16 cellular contexts compared by ENCODE assay signal in the genomic region with DNA sequence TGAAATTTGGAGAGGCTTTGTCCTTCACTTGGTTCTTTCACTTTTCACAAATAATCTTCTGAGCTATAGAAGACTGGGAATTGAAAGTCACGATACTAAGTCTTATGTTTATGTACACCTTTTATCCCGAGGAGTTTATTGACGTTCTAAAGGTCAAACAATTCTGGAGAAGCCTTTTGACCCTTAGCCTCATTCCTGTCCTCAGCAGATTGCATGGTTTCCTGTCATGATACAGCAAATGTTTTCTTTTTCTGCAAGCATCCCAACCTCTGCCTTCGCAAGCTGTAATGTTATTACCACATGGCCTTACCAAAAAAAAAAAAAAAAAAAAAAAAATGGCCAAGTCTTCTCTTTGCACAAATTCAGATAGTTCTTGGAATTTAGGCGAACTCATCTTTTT.
A peak's percentile ranks its signal among the peaks of the same experiment; 100 is the strongest.
DNase-seq lines count a peak whose midpoint lies in the region; ATAC-seq and TF ChIP-seq lines count a peak whose summit lies in the region.
"Had no signal": no experiment of that assay in that cellular context is flagged by ENCODE, and none has a peak within 500 bp of the region (broad histone marks: within the 10 kb centered on the region; RNA-seq: fewer than 3 reads in every experiment).

No MANE protein-coding gene starts in this region.

- no peak for TF ChIP-seq POLR2A in ovary (IDR thresholded peaks at IDR 0.05)

- H4K8ac ChIP-seq in mesenchymal stem cell (ENCODE audit: low read length) = no peak overlapping the region

- H2AFZ ChIP-seq in hepatocyte (no peak overlapping the region), mesenchymal stem cell (ENCODE audit: low read depth, low read length) (no peak overlapping the region)

- no peak overlapping the region for H2BK12ac ChIP-seq in mesenchymal stem cell (ENCODE audit: low read length in 2 of 2)

- no peak overlapping the region for H2BK120ac ChIP-seq in mesenchymal stem cell (ENCODE audit: low read depth, low read length)

- no peaks in the 10 kb centered on the region for H3K79me2 ChIP-seq in hepatocyte

- peak overlapping the region; percentile 32 for H3K4me2 ChIP-seq in hepatocyte
- H3K4me2 ChIP-seq in mesenchymal stem cell (ENCODE audit: low read length, poor library complexity, severe bottlenecking) = no peak overlapping the region

- no peak overlapping the region for H3K18ac ChIP-seq in mesenchymal stem cell (ENCODE audit: low read depth in 1 of 2, low read length in 2 of 2)

- intact Hi-C loops in ovary (cut with DNase I) = no loop called here

- H3K9me2 ChIP-seq in hepatocyte (replicated peaks; ENCODE audit: insufficient read depth) = no peaks in the 10 kb centered on the region

- peak; percentile 5 for DNase-seq in NOMO-1 treated with DMSO at 0.1 percent for 48 hours (lab: John Stamatoyannopoulos, UW; ENCODE audit: unreplicated experiment)
- no peak for DNase-seq in NOMO-1 treated with dmso at 0.1 percent for 144 hours (lab: John Stamatoyannopoulos, UW; ENCODE audit: unreplicated experiment)
- DNase-seq in hepatocyte (ENCODE audit: low spot score) = no peak
- peak; percentile 22 for DNase-seq in mesenchymal stem cell
- DNase-seq in NCI-H1105 (lab: John Stamatoyannopoulos, UW) = no peak
- no peak for DNase-seq in ovary
- DNase-seq: 8988T; Caco-2; CD4-positive, alpha-beta T cell; GF-D8; GOT3; H7; HFFc6 had no signal

- H4K20me1 ChIP-seq in hepatocyte (ENCODE audit: insufficient read depth, poor library complexity, severe bottlenecking) = no peaks in the 10 kb centered on the region

- H3K27ac ChIP-seq in hepatocyte (no peak overlapping the region), mesenchymal stem cell (ENCODE audit: low read length, poor library complexity, severe bottlenecking) (no peak overlapping the region), ovary (no peak overlapping the region)
- H3K27ac ChIP-seq: C4-2B had no signal

- H3K23ac ChIP-seq in mesenchymal stem cell (ENCODE audit: low read length in 2 of 2) = no peak overlapping the region

- no peaks in the 10 kb centered on the region for H3K36me3 ChIP-seq in hepatocyte (replicated peaks; ENCODE audit: insufficient read depth, low read depth)
- no peaks in the 10 kb centered on the region for H3K36me3 ChIP-seq in mesenchymal stem cell (ENCODE audit: control insufficient read depth in 1 of 2, insufficient read depth in 2 of 2, low read depth in 1 of 2, low read length in 2 of 2)
- no peaks in the 10 kb centered on the region for H3K36me3 ChIP-seq in ovary

- H2BK5ac ChIP-seq in mesenchymal stem cell (ENCODE audit: low read depth, low read length, poor library complexity, severe bottlenecking) = no peak overlapping the region

- H3K4ac ChIP-seq in mesenchymal stem cell (ENCODE audit: low read depth in 1 of 2, low read length in 2 of 2) = no peak overlapping the region

- H3K4me3 ChIP-seq in hepatocyte (no peak overlapping the region), mesenchymal stem cell (ENCODE audit: insufficient read depth in 1 of 2, low read depth in 1 of 2, low read length in 2 of 2) (no peak overlapping the region), ovary (no peak overlapping the region)

- no peak for TF ChIP-seq EP300 in ovary (IDR thresholded peaks at IDR 0.05)

- H3K79me1 ChIP-seq in mesenchymal stem cell (replicated peaks; ENCODE audit: low read length, poor library complexity, severe bottlenecking) = no peaks in the 10 kb centered on the region

- ATAC-seq in HG03196 (IDR thresholded peaks at IDR 0.05; ENCODE audit: unreplicated experiment) = no peak
- ATAC-seq: HCT116 had no signal

- no peaks in the 10 kb centered on the region for H3K27me3 ChIP-seq in hepatocyte
- H3K27me3 ChIP-seq in mesenchymal stem cell (ENCODE audit: control insufficient read depth in 1 of 2, insufficient read depth in 1 of 2, low read length in 2 of 2) = no peaks in the 10 kb centered on the region
- H3K27me3 ChIP-seq in ovary = no peaks in the 10 kb centered on the region

- no peak overlapping the region for H4K91ac ChIP-seq in mesenchymal stem cell (ENCODE audit: low read length)

- H2AK5ac ChIP-seq in mesenchymal stem cell (ENCODE audit: low read length, severe bottlenecking) = no peak overlapping the region

- peaks cover 17% of the 10 kb centered on the region for H3K4me1 ChIP-seq in hepatocyte (ENCODE audit: insufficient read depth)
- H3K4me1 ChIP-seq in mesenchymal stem cell (ENCODE audit: control insufficient read depth, insufficient read depth, low read depth, low read length) = no peaks in the 10 kb centered on the region
- no peaks in the 10 kb centered on the region for H3K4me1 ChIP-seq in ovary (ENCODE audit: insufficient read depth)

- H3K14ac ChIP-seq in mesenchymal stem cell (ENCODE audit: low read length in 2 of 2) = no peak overlapping the region

- H3K9me3 ChIP-seq in hepatocyte (ENCODE audit: low read depth) = no peaks in the 10 kb centered on the region
- no peaks in the 10 kb centered on the region for H3K9me3 ChIP-seq in mesenchymal stem cell (ENCODE audit: control insufficient read depth, low read length)
- no peaks in the 10 kb centered on the region for H3K9me3 ChIP-seq in ovary

- H2BK15ac ChIP-seq in mesenchymal stem cell (ENCODE audit: low read depth, poor library complexity, severe bottlenecking) = no peak overlapping the region

- no peak overlapping the region for H3K9ac ChIP-seq in mesenchymal stem cell (ENCODE audit: low read length)

- TF ChIP-seq CTCF in hepatocyte (IDR thresholded peaks at IDR 0.05; ENCODE audit: poor library complexity) (no peak), ovary (IDR thresholded peaks at IDR 0.05) (no peak)

- 41% methylated on average over 5 of the region's 5 CpGs for WGBS in hepatocyte (ENCODE audit: low lambda C conversion rate, missing lambda C conversion rate)
- 6% methylated on average over 3 of the region's 5 CpGs for WGBS in mesenchymal stem cell
- WGBS in ovary, 3 donors = 31 to 48% (median 35%) methylated on average over 5 of the region's 5 CpGs

Comparison
In these comparisons a context has a peak if more than half of its experiments do, and no peak if none do; other contexts are left out.
1. DNase-seq: peak in NOMO-1 treated with DMSO at 0.1 percent for 48 hours (single experiment) and mesenchymal stem cell (single experiment); none in NOMO-1 treated with dmso at 0.1 percent for 144 hours (single experiment), hepatocyte (single experiment), NCI-H1105 (single experiment) and ovary (0 of 5).